ENCODE assay signal across 11 cellular contexts in genomic region chr3:141477224-141477623, GRCh38. TPM values are rescaled to one million over a fixed set of nuclear protein-coding genes. Genes with fewer than 3 reads are reported as not detected.
A peak's percentile ranks its signal among the peaks of the same experiment; 100 is the strongest.
DNase-seq lines count a peak whose midpoint lies in the region; ATAC-seq and TF ChIP-seq lines count a peak whose summit lies in the region.
"Had no signal": no experiment of that assay in that cellular context is flagged by ENCODE, and none has a peak within 500 bp of the region (broad histone marks: within the 10 kb centered on the region; RNA-seq: fewer than 3 reads in every experiment).

No MANE protein-coding gene starts in this region.

- no peaks in the 10 kb centered on the region for H3K9me3 ChIP-seq in colonic mucosa

- no peak overlapping the region for H3K27ac Mint-ChIP-seq in GM23338
- no peak overlapping the region for H3K27ac Mint-ChIP-seq in activated naive CD4-positive, alpha-beta T cell treated with anti-CD3 and anti-CD28 coated beads, Interleukin-2, amount 10 ng/mL, durations not matched to agents 7 days and 5 days
- H3K27ac Mint-ChIP-seq: activated B cell treated with CpG ODN at 0.5 μM for 24 hours had no signal

- no peaks in the 10 kb centered on the region for H3F3A ChIP-seq in GM23338 (replicated peaks; ENCODE audit: low read depth)

- H4K20me1 ChIP-seq in GM23338 (replicated peaks; ENCODE audit: insufficient read depth): no peaks in the 10 kb centered on the region

- no peak overlapping the region for H3K4me2 ChIP-seq in GM23338

- H3K27ac ChIP-seq in GM23338 (ENCODE audit: low read depth) (no peak overlapping the region), colonic mucosa (no peak overlapping the region)

- H3K4me3 ChIP-seq in NB4 (ENCODE audit: low read depth, low read length) (no peak overlapping the region), GM23338 (no peak overlapping the region), colonic mucosa (no peak overlapping the region)

- H3K9me3 Mint-ChIP-seq in GM23338: peaks cover 6% of the 10 kb centered on the region
- H3K9me3 Mint-ChIP-seq in activated naive CD4-positive, alpha-beta T cell treated with anti-CD3 and anti-CD28 coated beads, Interleukin-2, amount 10 ng/mL, durations not matched to agents 7 days and 5 days: no peaks in the 10 kb centered on the region
- H3K9me3 Mint-ChIP-seq: activated B cell treated with CpG ODN at 0.5 μM for 24 hours had no signal

- H3K36me3 ChIP-seq in GM23338 (ENCODE audit: insufficient read depth) (no peaks in the 10 kb centered on the region), colonic mucosa (no peaks in the 10 kb centered on the region)

- H3K4me1 ChIP-seq in GM23338 (ENCODE audit: insufficient read depth) (no peaks in the 10 kb centered on the region), colonic mucosa (no peaks in the 10 kb centered on the region)

- no peak for TF ChIP-seq POLR2A in NB4 (IDR thresholded peaks at IDR 0.05; ENCODE audit: extremely low read depth, insufficient read length)

- intact Hi-C loops in colonic mucosa (cut with DNase I): loop anchor here (5.0 kb wide), 1 partner anchor 85 kb away; no protein-coding TSS in a partner anchor

- H3K27me3 ChIP-seq in GM23338 (ENCODE audit: insufficient read depth): no peaks in the 10 kb centered on the region
- no peaks in the 10 kb centered on the region for H3K27me3 ChIP-seq in colonic mucosa

- H2AFZ ChIP-seq in GM23338: no peak overlapping the region

- H3K36me3 Mint-ChIP-seq in GM23338 (ENCODE audit: low read depth): no peaks in the 10 kb centered on the region; the same call in 1 of the 3 replicates
- H3K36me3 Mint-ChIP-seq in activated naive CD4-positive, alpha-beta T cell treated with anti-CD3 and anti-CD28 coated beads, Interleukin-2, amount 10 ng/mL, durations not matched to agents 7 days and 5 days: no peaks in the 10 kb centered on the region

- CTCF ChIA-PET in activated naive CD4-positive, alpha-beta T cell treated with anti-CD3 and anti-CD28 coated beads, Interleukin-2, amount 10 ng/mL, durations not matched to agents 7 days and 5 days (lab: Charles Lee): interaction anchor here (1.2 to 1.3 kb wide), 2 partner anchors 76 to 84 kb away, joined by 3 to 5 read pairs; no protein-coding TSS in a partner anchor

- DNase-seq in Daoy (ENCODE audit: low read depth): peak; percentile 86
- peak; percentile 39 for DNase-seq in NB4 (ENCODE audit: low read depth)
- DNase-seq in cerebellum (ENCODE audit: low spot score): peak; percentile 82
- peak; percentile 79 for DNase-seq in non-pigmented ciliary epithelial cell (ENCODE audit: low read depth)
- no peak for DNase-seq in GM10266 (ENCODE audit: extremely low spot score)
- DNase-seq in GM23338 (ENCODE audit: low spot score): no peak
- no peak for DNase-seq in colonic mucosa
- DNase-seq in activated naive CD4-positive, alpha-beta T cell treated with anti-CD3 and anti-CD28 coated beads, Interleukin-2, amount 10 ng/mL, durations not matched to agents 7 days and 5 days: no peak
- DNase-seq: activated B cell treated with CpG ODN at 0.5 μM for 24 hours; NCI-H510A treated with DMSO at 0.1 percent for 48 hours; stimulated activated naive CD4-positive, alpha-beta T cell had no signal

- H3K27me3 Mint-ChIP-seq in GM23338 (ENCODE audit: insufficient read depth, low read depth, poor library complexity): peaks cover 4% of the 10 kb centered on the region
- peaks cover 39% of the 10 kb centered on the region for H3K27me3 Mint-ChIP-seq in activated naive CD4-positive, alpha-beta T cell treated with anti-CD3 and anti-CD28 coated beads, Interleukin-2, amount 10 ng/mL, durations not matched to agents 7 days and 5 days
- H3K27me3 Mint-ChIP-seq: activated B cell treated with CpG ODN at 0.5 μM for 24 hours had no signal

- TF ChIP-seq CTCF in NB4 (IDR thresholded peaks at IDR 0.05; ENCODE audit: low read depth, low read length) (no peak), GM10266 (IDR thresholded peaks at IDR 0.05; ENCODE audit: control insufficient read depth, insufficient read depth, low read depth, missing control alignments) (no peak), GM23338 (conservative IDR thresholded peaks at IDR 0.05; ENCODE audit: low read depth in 2 of 2) (no peak), colonic mucosa (IDR thresholded peaks at IDR 0.05) (no peak)

- no peaks in the 10 kb centered on the region for H3K9me2 ChIP-seq in GM23338 (ENCODE audit: insufficient read depth)

- H3K4me3 Mint-ChIP-seq in GM23338: no peak overlapping the region
- no peak overlapping the region for H3K4me3 Mint-ChIP-seq in activated naive CD4-positive, alpha-beta T cell treated with anti-CD3 and anti-CD28 coated beads, Interleukin-2, amount 10 ng/mL, durations not matched to agents 7 days and 5 days
- H3K4me3 Mint-ChIP-seq: activated B cell treated with CpG ODN at 0.5 μM for 24 hours had no signal

- no peaks in the 10 kb centered on the region for H3K79me2 ChIP-seq in GM23338 (replicated peaks; ENCODE audit: insufficient read depth)

- no peak for ATAC-seq in GM23338

- H3K9ac ChIP-seq in colonic mucosa (ENCODE audit: low read depth in 2 of 2, low read length in 2 of 2): no peak overlapping the region

- H3K4me1 Mint-ChIP-seq in GM23338: no peaks in the 10 kb centered on the region
- H3K4me1 Mint-ChIP-seq in activated naive CD4-positive, alpha-beta T cell treated with anti-CD3 and anti-CD28 coated beads, Interleukin-2, amount 10 ng/mL, durations not matched to agents 7 days and 5 days: peaks cover 37% of the 10 kb centered on the region

TF ChIP-seq in GM23338, 12 proteins besides CTCF, POLR2A, EP300 and RAD21 (continues in another document):
- TF ChIP-seq ZNF331 (CRISPR knock-in tag; IDR thresholded peaks at IDR 0.05; ENCODE audit: low read depth) (no peak), ZNF462 (CRISPR knock-in tag; IDR thresholded peaks at IDR 0.05) (no peak), NANOG (IDR thresholded peaks at IDR 0.05; ENCODE audit: borderline replicate concordance) (no peak), CREB1 (CRISPR knock-in tag; IDR thresholded peaks at IDR 0.05; ENCODE audit: low read depth) (no peak), JUNB (IDR thresholded peaks at IDR 0.05; ENCODE audit: unreplicated experiment) (no peak), POLR2AphosphoS5 (IDR thresholded peaks at IDR 0.05; ENCODE audit: low read depth) (no peak)

RNA-seq across cellular contexts. Expression of gene RASA2, which starts 9.6 kb away (rescaled TPM):
- total RNA-seq in Daoy (2014; rRNA removed; shearing (Covaris generic)): 13.7 and 17.1 TPM in 2 replicates
- total RNA-seq in cerebellum (30.3 TPM), colonic mucosa (10 to 100 TPM; 12.0 to 18.3 TPM)
- total RNA-seq in GM23338 (2014; rRNA removed; shearing (Covaris generic)): 15.9 and 28.6 TPM in 2 replicates
- polyA plus RNA-seq in GM23338 (2016; fragmentation: Nextera tagmentation; extraction: Ambion mirVana): 14.3 and 16.6 TPM in 2 replicates

Comparison
In these comparisons a context has a peak if more than half of its experiments do, and no peak if none do; other contexts are left out.
1. DNase-seq: peak in Daoy (single experiment), NB4 (single experiment), cerebellum (single experiment) and non-pigmented ciliary epithelial cell (single experiment); none in GM10266 (single experiment), GM23338 (single experiment), colonic mucosa (single experiment) and activated naive CD4-positive, alpha-beta T cell treated with anti-CD3 and anti-CD28 coated beads, Interleukin-2, amount 10 ng/mL, durations not matched to agents 7 days and 5 days (single experiment).